ENCODE assay signal across 17 cellular contexts in genomic region chr5:96062836-96063235, GRCh38.
DNase-seq lines count a peak whose midpoint lies in the region; ATAC-seq and TF ChIP-seq lines count a peak whose summit lies in the region.
"Had no signal": no experiment of that assay in that cellular context is flagged by ENCODE, and none has a peak within 500 bp of the region (broad histone marks: within the 10 kb centered on the region; RNA-seq: fewer than 3 reads in every experiment).

No MANE protein-coding gene starts in this region.

- no CpG with 5 or more reads among the region's 1 CpG for WGBS in IMR-90 (ENCODE audit: extremely low coverage in 2 of 2, insufficient read length in 1 of 2), 2 experiments

- H2BK15ac ChIP-seq in IMR-90 (ENCODE audit: low read depth, low read length), result peak overlapping the region; percentile 91

- no peak overlapping the region for H3K4me3 Mint-ChIP-seq in activated naive CD8-positive, alpha-beta T cell treated with anti-CD3 and anti-CD28 coated beads, Interleukin-2, amount 50 U/mL, for 24 hours
- H3K4me3 Mint-ChIP-seq in activated naive CD8-positive, alpha-beta T cell treated with anti-CD3 and anti-CD28 coated beads for 36 hours, result no peak overlapping the region
- no peak overlapping the region for H3K4me3 Mint-ChIP-seq in activated T-helper 2 cell treated with anti-CD3 and anti-CD28 coated beads, Interferon-gamma antibody, Interleukin-2, Interleukin-4, amounts not matched to agents 10 μg/mL and 5 μg/mL and 100 μg/mL, durations not matched to agents 14 hours and 24 hours and 36 hours (ENCODE audit: low read depth)
- H3K4me3 Mint-ChIP-seq: B cell; CD4-positive, CD25-positive, alpha-beta regulatory T cell; CD8-positive, alpha-beta T cell had no signal

- H2AFZ ChIP-seq in IMR-90 (replicated peaks; ENCODE audit: low read length, poor library complexity), result no peak overlapping the region
- H2AFZ ChIP-seq: GM23248 had no signal

- peaks cover 55% of the 10 kb centered on the region for H3K4me1 Mint-ChIP-seq in activated naive CD8-positive, alpha-beta T cell treated with anti-CD3 and anti-CD28 coated beads, Interleukin-2, amount 50 U/mL, for 24 hours
- H3K4me1 Mint-ChIP-seq in activated naive CD8-positive, alpha-beta T cell treated with anti-CD3 and anti-CD28 coated beads for 36 hours, result peaks cover 30% of the 10 kb centered on the region
- peaks cover 45% of the 10 kb centered on the region for H3K4me1 Mint-ChIP-seq in activated T-helper 2 cell treated with anti-CD3 and anti-CD28 coated beads, Interferon-gamma antibody, Interleukin-2, Interleukin-4, amounts not matched to agents 10 μg/mL and 5 μg/mL and 100 μg/mL, durations not matched to agents 14 hours and 24 hours and 36 hours (ENCODE audit: low read depth)
- H3K4me1 Mint-ChIP-seq: B cell had no signal

- peak overlapping the region; percentile 46 for H3K27ac Mint-ChIP-seq in activated naive CD8-positive, alpha-beta T cell treated with anti-CD3 and anti-CD28 coated beads, Interleukin-2, amount 50 U/mL, for 24 hours
- H3K27ac Mint-ChIP-seq in activated naive CD8-positive, alpha-beta T cell treated with anti-CD3 and anti-CD28 coated beads for 36 hours, result no peak overlapping the region
- H3K27ac Mint-ChIP-seq in activated T-helper 2 cell treated with anti-CD3 and anti-CD28 coated beads, Interferon-gamma antibody, Interleukin-2, Interleukin-4, amounts not matched to agents 10 μg/mL and 5 μg/mL and 100 μg/mL, durations not matched to agents 14 hours and 24 hours and 36 hours, result peak overlapping the region; percentile 67
- H3K27ac Mint-ChIP-seq: B cell; CD4-positive, CD25-positive, alpha-beta regulatory T cell; CD8-positive, alpha-beta T cell had no signal

- H3K27me3 Mint-ChIP-seq in activated naive CD8-positive, alpha-beta T cell treated with anti-CD3 and anti-CD28 coated beads, Interleukin-2, amount 50 U/mL, for 24 hours, result peaks cover 4% of the 10 kb centered on the region
- no peaks in the 10 kb centered on the region for H3K27me3 Mint-ChIP-seq in activated naive CD8-positive, alpha-beta T cell treated with anti-CD3 and anti-CD28 coated beads for 36 hours
- H3K27me3 Mint-ChIP-seq in activated T-helper 2 cell treated with anti-CD3 and anti-CD28 coated beads, Interferon-gamma antibody, Interleukin-2, Interleukin-4, amounts not matched to agents 10 μg/mL and 5 μg/mL and 100 μg/mL, durations not matched to agents 14 hours and 24 hours and 36 hours (ENCODE audit: low read depth), result no peaks in the 10 kb centered on the region
- H3K27me3 Mint-ChIP-seq: B cell; CD4-positive, CD25-positive, alpha-beta regulatory T cell had no signal

- peaks cover 11% of the 10 kb centered on the region for H3K4me1 ChIP-seq in IMR-90 (ENCODE audit: control insufficient read depth, insufficient read depth, low read length)
- H3K4me1 ChIP-seq: BLaER1 had no signal

- no TSS peak for BruUV-seq in IMR-90 (replicated peaks; lab: Mats Ljungman, UMichigan)

- no peak overlapping the region for H3K23ac ChIP-seq in IMR-90 (ENCODE audit: low read depth, low read length)

- peaks cover 0 to 14% of the 10 kb centered on the region in 2 experiments; a peak in 3 of 4 replicates for H3K79me1 ChIP-seq in IMR-90 (ENCODE audit: low read depth in 1 of 2, low read length in 2 of 2)

- no peak overlapping the region; the same call in 1 of the 2 replicates for H3K4ac ChIP-seq in IMR-90 (ENCODE audit: low read depth, low read length)

- H3K18ac ChIP-seq in IMR-90 (ENCODE audit: low read depth, low read length), result no peak overlapping the region

- no peaks in the 10 kb centered on the region for H3K27me3 ChIP-seq in IMR-90 (ENCODE audit: control insufficient read depth, insufficient read depth, low read length)
- H3K27me3 ChIP-seq: BLaER1 had no signal

- no peaks in the 10 kb centered on the region for H3K36me3 ChIP-seq in IMR-90 (ENCODE audit: control insufficient read depth, insufficient read depth, low read length)
- H3K36me3 ChIP-seq: BLaER1 had no signal

- CTCF ChIA-PET in IMR-90 (lab: Yijun Ruan, JAX), result no interaction called here

- no peak overlapping the region for H2AK9ac ChIP-seq in IMR-90 (replicated peaks; ENCODE audit: low read depth, low read length, poor library complexity)

- no peak for TF ChIP-seq POLR2A in IMR-90 (IDR thresholded peaks at IDR 0.05; ENCODE audit: low read depth, low read length)

- 0 out of 2 replicates have a peak overlapping the region, but pooled peaks have one; percentile 5 for H2BK20ac ChIP-seq in IMR-90 (ENCODE audit: low read depth, low read length)

- POLR2A ChIA-PET in IMR-90 (lab: Charles Lee; ENCODE audit: unreplicated experiment), result no interaction called here

- in situ Hi-C loops in IMR-90 (cut with MboI; ENCODE audit: low sequenced_read_pairs), result no loop called here

- no peaks in the 10 kb centered on the region for H3K9me3 ChIP-seq in IMR-90 (ENCODE audit: control insufficient read depth, insufficient read depth, low read length)
- H3K9me3 ChIP-seq: BLaER1, Caco-2 had no signal

- H3K4me2 ChIP-seq in IMR-90 (ENCODE audit: low read depth, low read length), result no peak overlapping the region
- H3K4me2 ChIP-seq: BLaER1 had no signal

- DNase-seq in activated naive CD8-positive, alpha-beta T cell treated with anti-CD3 and anti-CD28 coated beads, Interleukin-2, amount 50 U/mL, for 24 hours, result no peak
- no peak for DNase-seq in activated naive CD8-positive, alpha-beta T cell treated with anti-CD3 and anti-CD28 coated beads for 36 hours
- DNase-seq in IMR-90 (no peak), iPS-NIHi11 (ENCODE audit: low spot score) (no peak), hippocampal formation (lab: John Stamatoyannopoulos, UW) (no peak)
- no peak for DNase-seq in activated T-helper 2 cell treated with anti-CD3 and anti-CD28 coated beads, Interferon-gamma antibody, Interleukin-2, Interleukin-4, amounts not matched to agents 10 μg/mL and 5 μg/mL and 100 μg/mL, durations not matched to agents 14 hours and 24 hours and 36 hours (ENCODE audit: low spot score)
- DNase-seq: Caco-2; CD4-positive, CD25-positive, alpha-beta regulatory T cell; CD8-positive, alpha-beta T cell; DMS153; DND-41; GM23248; H7; HCEC 1CT had no signal

- H2BK120ac ChIP-seq in IMR-90 (ENCODE audit: low read depth, low read length), result peak overlapping the region; percentile 22

- TF ChIP-seq RAD21 in IMR-90 (IDR thresholded peaks at IDR 0.05; ENCODE audit: low read length), result no peak

- TF ChIP-seq CTCF in IMR-90 (conservative IDR thresholded peaks at IDR 0.05; ENCODE audit: low read depth, low read length), result no peak

- no peak overlapping the region for H3K4me3 ChIP-seq in IMR-90 (ENCODE audit: insufficient read depth, low read depth, low read length)
- H3K4me3 ChIP-seq: BLaER1, GM23248 had no signal

- no peak overlapping the region for H3K27ac ChIP-seq in IMR-90 (ENCODE audit: insufficient read depth, low read length)
- H3K27ac ChIP-seq: BLaER1, C4-2B, GM23248 had no signal

- no peak overlapping the region for H4K8ac ChIP-seq in IMR-90 (ENCODE audit: low read depth in 2 of 2, low read length in 2 of 2)

- H3K36me3 Mint-ChIP-seq in activated naive CD8-positive, alpha-beta T cell treated with anti-CD3 and anti-CD28 coated beads, Interleukin-2, amount 50 U/mL, for 24 hours (ENCODE audit: low read depth), result no peaks in the 10 kb centered on the region
- no peaks in the 10 kb centered on the region for H3K36me3 Mint-ChIP-seq in activated naive CD8-positive, alpha-beta T cell treated with anti-CD3 and anti-CD28 coated beads for 36 hours
- no peaks in the 10 kb centered on the region for H3K36me3 Mint-ChIP-seq in activated T-helper 2 cell treated with anti-CD3 and anti-CD28 coated beads, Interferon-gamma antibody, Interleukin-2, Interleukin-4, amounts not matched to agents 10 μg/mL and 5 μg/mL and 100 μg/mL, durations not matched to agents 14 hours and 24 hours and 36 hours (ENCODE audit: low read depth)
- H3K36me3 Mint-ChIP-seq: CD4-positive, CD25-positive, alpha-beta regulatory T cell; CD8-positive, alpha-beta T cell had no signal

- H3K56ac ChIP-seq in IMR-90 (ENCODE audit: extremely low read depth, insufficient read depth, low read length), result no peak overlapping the region

- H3K9me3 Mint-ChIP-seq in activated naive CD8-positive, alpha-beta T cell treated with anti-CD3 and anti-CD28 coated beads, Interleukin-2, amount 50 U/mL, for 24 hours, result no peaks in the 10 kb centered on the region
- H3K9me3 Mint-ChIP-seq in activated naive CD8-positive, alpha-beta T cell treated with anti-CD3 and anti-CD28 coated beads for 36 hours, result no peaks in the 10 kb centered on the region
- no peaks in the 10 kb centered on the region for H3K9me3 Mint-ChIP-seq in activated T-helper 2 cell treated with anti-CD3 and anti-CD28 coated beads, Interferon-gamma antibody, Interleukin-2, Interleukin-4, amounts not matched to agents 10 μg/mL and 5 μg/mL and 100 μg/mL, durations not matched to agents 14 hours and 24 hours and 36 hours
- H3K9me3 Mint-ChIP-seq: CD8-positive, alpha-beta T cell had no signal

- H2BK5ac ChIP-seq in IMR-90 (ENCODE audit: low read depth, low read length, poor library complexity, severe bottlenecking), result no peak overlapping the region

- H4K5ac ChIP-seq in IMR-90 (ENCODE audit: low read depth, low read length), result no peak overlapping the region

- ATAC-seq in activated naive CD8-positive, alpha-beta T cell treated with anti-CD3 and anti-CD28 coated beads, Interleukin-2, amount 50 U/mL, for 24 hours, result no peak
- no peak for ATAC-seq in IMR-90 (ENCODE audit: low read depth)
- ATAC-seq: CD8-positive, alpha-beta T cell had no signal

- dilution Hi-C loops in IMR-90 (cut with HindIII; ENCODE audit: low sequenced_read_pairs, unreplicated experiment), result no loop called here

- peak overlapping the region; percentile 3; the same call in 1 of the 2 replicates for H4K91ac ChIP-seq in IMR-90 (ENCODE audit: insufficient read depth, low read depth, low read length)

- peak overlapping the region; percentile 73; the same call in 1 of the 2 replicates for H2AK5ac ChIP-seq in IMR-90 (ENCODE audit: low read depth, low read length)

- intact Hi-C loops in IMR-90 (cut with micrococcal nuclease), result no loop called here
- intact Hi-C loops in activated T-helper 2 cell treated with anti-CD3 and anti-CD28 coated beads, Interferon-gamma antibody, Interleukin-2, Interleukin-4, amounts not matched to agents 10 μg/mL and 5 μg/mL and 100 μg/mL, durations not matched to agents 14 hours and 24 hours and 36 hours (cut with micrococcal nuclease), result loop anchor here (10.0 kb wide), 2 partner anchors 418 to 472 kb away; partner anchors contain the start of gene RFESD

- H4K20me1 ChIP-seq in IMR-90 (ENCODE audit: insufficient read depth, low read length), result no peaks in the 10 kb centered on the region
- H4K20me1 ChIP-seq: BLaER1 had no signal

- no peak overlapping the region for H3K9ac ChIP-seq in IMR-90 (ENCODE audit: low read depth, low read length)
- H3K9ac ChIP-seq: BLaER1, GM23248 had no signal

- H3K9me1 ChIP-seq in IMR-90 (ENCODE audit: insufficient read depth, low read length), result peaks cover 5% of the 10 kb centered on the region; the same call in 1 of the 2 replicates

- H3K14ac ChIP-seq in IMR-90 (replicated peaks; ENCODE audit: low read depth, low read length), result 0 out of 2 replicates have a peak overlapping the region, but pooled peaks have one; percentile 24

TF ChIP-seq in IMR-90, 13 proteins besides CTCF, POLR2A, EP300 and RAD21 (continues in another document):
- TF ChIP-seq BHLHE40 (IDR thresholded peaks at IDR 0.05; ENCODE audit: low read depth, low read length) (no peak), MAFK (IDR thresholded peaks at IDR 0.05; ENCODE audit: low read depth, low read length) (no peak), RCOR1 (IDR thresholded peaks at IDR 0.05; ENCODE audit: insufficient replicate concordance, low read length) (no peak)
